Comparison of ENCODE assay signal across 2 cellular contexts in the genomic region with DNA sequence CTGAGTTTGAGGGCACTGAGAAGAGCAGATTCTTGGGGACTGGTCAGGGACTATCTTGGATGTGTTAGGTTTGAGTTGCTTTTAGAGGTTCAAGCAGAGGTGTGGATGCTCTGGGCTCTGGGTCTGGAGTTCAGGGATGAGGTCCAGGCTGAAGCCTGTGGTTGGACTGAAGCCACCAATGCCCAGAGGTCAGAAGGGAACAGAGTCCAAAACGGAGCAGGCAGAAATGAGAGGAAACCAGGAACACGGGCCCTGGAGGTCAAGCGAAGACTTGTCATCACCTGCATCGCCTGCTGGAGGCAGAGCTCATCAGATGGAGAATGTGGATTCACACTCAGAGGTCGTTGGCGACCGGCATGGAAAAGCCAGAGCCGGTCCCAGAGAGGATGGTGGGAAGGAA.
TF ChIP-seq lines count a peak whose summit lies in the region.

No MANE protein-coding gene starts in this region.

TF ChIP-seq in WTC11, 78 proteins besides CTCF, POLR2A, EP300 and RAD21:
- TF ChIP-seq TCF7 (CRISPR knock-in tag; IDR thresholded peaks at IDR 0.05; ENCODE audit: low read depth) (no peak), JAZF1 (CRISPR knock-in tag; IDR thresholded peaks at IDR 0.05) (no peak), PRRX2 (CRISPR knock-in tag; IDR thresholded peaks at IDR 0.05) (no peak), SMAD4 (CRISPR knock-in tag; IDR thresholded peaks at IDR 0.05) (no peak)
- TF ChIP-seq, protein P1, sequence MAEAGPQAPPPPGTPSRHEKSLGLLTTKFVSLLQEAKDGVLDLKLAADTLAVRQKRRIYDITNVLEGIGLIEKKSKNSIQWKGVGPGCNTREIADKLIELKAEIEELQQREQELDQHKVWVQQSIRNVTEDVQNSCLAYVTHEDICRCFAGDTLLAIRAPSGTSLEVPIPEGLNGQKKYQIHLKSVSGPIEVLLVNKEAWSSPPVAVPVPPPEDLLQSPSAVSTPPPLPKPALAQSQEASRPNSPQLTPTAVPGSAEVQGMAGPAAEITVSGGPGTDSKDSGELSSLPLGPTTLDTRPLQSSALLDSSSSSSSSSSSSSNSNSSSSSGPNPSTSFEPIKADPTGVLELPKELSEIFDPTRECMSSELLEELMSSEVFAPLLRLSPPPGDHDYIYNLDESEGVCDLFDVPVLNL (CRISPR knock-in tag; IDR thresholded peaks at IDR 0.05; ENCODE audit: borderline replicate concordance, low read depth) = no peak

TF ChIP-seq in H1, 55 proteins besides CTCF, POLR2A, EP300 and RAD21:
- TF ChIP-seq HDAC2 (IDR thresholded peaks at IDR 0.05; ENCODE audit: borderline replicate concordance in 1 of 2, low read depth in 2 of 2, low read length in 2 of 2) (no peak), ASH2L (IDR thresholded peaks at IDR 0.05; ENCODE audit: low read length) (no peak), YY1 (IDR thresholded peaks at IDR 0.05; ENCODE audit: low read depth, low read length) (no peak), CHD1 (IDR thresholded peaks at IDR 0.05; ENCODE audit: low read depth, low read length) (no peak), USF2 (IDR thresholded peaks at IDR 0.05; ENCODE audit: low read length) (no peak), SIRT6 (IDR thresholded peaks at IDR 0.05; ENCODE audit: low read length) (no peak), CHD2 (IDR thresholded peaks at IDR 0.05; ENCODE audit: low read length) (no peak), CHD7 (IDR thresholded peaks at IDR 0.05; ENCODE audit: insufficient replicate concordance, low read length) (no peak), PHF8 (conservative IDR thresholded peaks at IDR 0.05; ENCODE audit: low read depth, low read length) (no peak), FOSL1 (IDR thresholded peaks at IDR 0.05; ENCODE audit: insufficient read depth, low read depth, low read length) (no peak), KDM1A (IDR thresholded peaks at IDR 0.05; ENCODE audit: borderline replicate concordance, low read length) (no peak), CREB1 (IDR thresholded peaks at IDR 0.05) (no peak), SRF (IDR thresholded peaks at IDR 0.05; ENCODE audit: low read depth, low read length) (no peak), GTF2F1 (IDR thresholded peaks at IDR 0.05; ENCODE audit: borderline replicate concordance, low read depth, low read length) (no peak), SP2 (IDR thresholded peaks at IDR 0.05; ENCODE audit: low read length) (no peak), SAP30 (IDR thresholded peaks at IDR 0.05; ENCODE audit: insufficient read depth, insufficient replicate concordance, low read length) (no peak), SP4 (IDR thresholded peaks at IDR 0.05; ENCODE audit: low read length) (no peak), BRCA1 (IDR thresholded peaks at IDR 0.05; ENCODE audit: low read depth, low read length) (no peak)
